28 cellular contexts compared by ENCODE assay signal in genomic region chr1:183850852-183851251, GRCh38.
"Had no signal": no experiment of that assay in that cellular context is flagged by ENCODE, and none has a peak within 500 bp of the region (broad histone marks: within the 10 kb centered on the region; RNA-seq: fewer than 3 reads in every experiment).

No MANE protein-coding gene starts in this region.

- H3K9me3 Mint-ChIP-seq: activated CD4-positive, alpha-beta memory T cell treated with anti-CD3 and anti-CD28 coated beads, Interleukin-2, amount 10 ng/mL, durations not matched to agents 7 days and 5 days; activated CD4-positive, alpha-beta T cell treated with anti-CD3 and anti-CD28 coated beads, Interleukin-2, amount 10 ng/mL, durations not matched to agents 7 days and 5 days; activated naive CD4-positive, alpha-beta T cell treated with anti-CD3 and anti-CD28 coated beads, Interleukin-2, amount 50 U/mL, for 24 hours; activated naive CD8-positive, alpha-beta T cell treated with anti-CD3 and anti-CD28 coated beads, Interleukin-2, amount 50 U/mL, for 24 hours; activated T-cell treated with anti-CD3 and anti-CD28 coated beads, Interleukin-2, amount 50 U/mL, for 4 hours; activated T-helper 17 cell treated with anti-CD3 and anti-CD28 coated beads, Interleukin-2, amount 50 U/mL, for 72 hours; dendritic cell treated with granulocyte-macrophage colony-stimulating factor and Interleukin-4, amounts not matched to agents 40 ng/mL and 50 ng/mL, for 4 days; natural killer cell; stimulated activated memory B cell treated with anti-CD40 and anti-IgM and Interleukin-4, amounts not matched to agents 10 μg/mL and 1 μg/mL and 100 μg/mL, for 72 hours; stimulated activated naive CD8-positive, alpha-beta T cell treated with anti-CD3 and anti-CD28 coated beads, Interleukin-15, amount 100 ng/mL, for 72 hours; type B pancreatic cell had no signal

- H3K4me1 Mint-ChIP-seq: activated CD4-positive, alpha-beta memory T cell treated with anti-CD3 and anti-CD28 coated beads, Interleukin-2, amount 10 ng/mL, durations not matched to agents 7 days and 5 days; activated CD4-positive, alpha-beta T cell treated with anti-CD3 and anti-CD28 coated beads, Interleukin-2, amount 10 ng/mL, durations not matched to agents 7 days and 5 days; activated T-helper 17 cell treated with anti-CD3 and anti-CD28 coated beads, Interleukin-2, amount 50 U/mL, for 72 hours; natural killer cell; stimulated activated memory B cell treated with anti-CD40 and anti-IgM and Interleukin-4, amounts not matched to agents 10 μg/mL and 1 μg/mL and 100 μg/mL, for 72 hours; stimulated activated naive CD8-positive, alpha-beta T cell treated with anti-CD3 and anti-CD28 coated beads, Interleukin-15, amount 100 ng/mL, for 72 hours had no signal

- H3K36me3 Mint-ChIP-seq: activated naive CD4-positive, alpha-beta T cell treated with anti-CD3 and anti-CD28 coated beads, Interleukin-2, amount 50 U/mL, for 24 hours; natural killer cell; stimulated activated memory B cell treated with anti-CD40 and anti-IgM and Interleukin-4, amounts not matched to agents 10 μg/mL and 1 μg/mL and 100 μg/mL, for 72 hours had no signal

- H3K4me3 Mint-ChIP-seq: activated CD4-positive, alpha-beta memory T cell treated with anti-CD3 and anti-CD28 coated beads, Interleukin-2, amount 10 ng/mL, durations not matched to agents 7 days and 5 days; activated CD4-positive, alpha-beta T cell treated with anti-CD3 and anti-CD28 coated beads, Interleukin-2, amount 10 ng/mL, durations not matched to agents 7 days and 5 days; activated naive CD4-positive, alpha-beta T cell treated with anti-CD3 and anti-CD28 coated beads, Interleukin-2, amount 50 U/mL, for 24 hours; activated naive CD8-positive, alpha-beta T cell treated with anti-CD3 and anti-CD28 coated beads, Interleukin-2, amount 50 U/mL, for 24 hours; activated T-cell treated with anti-CD3 and anti-CD28 coated beads, Interleukin-2, amount 50 U/mL, for 4 hours; activated T-helper 17 cell treated with anti-CD3 and anti-CD28 coated beads, Interleukin-2, amount 50 U/mL, for 72 hours; dendritic cell treated with granulocyte-macrophage colony-stimulating factor and Interleukin-4, amounts not matched to agents 40 ng/mL and 50 ng/mL, for 4 days; natural killer cell; stimulated activated memory B cell treated with anti-CD40 and anti-IgM and Interleukin-4, amounts not matched to agents 10 μg/mL and 1 μg/mL and 100 μg/mL, for 72 hours; stimulated activated naive CD8-positive, alpha-beta T cell treated with anti-CD3 and anti-CD28 coated beads, Interleukin-15, amount 100 ng/mL, for 72 hours; T-helper 17 cell; type B pancreatic cell had no signal

- DNase-seq: activated CD4-positive, alpha-beta memory T cell treated with anti-CD3 and anti-CD28 coated beads, Interleukin-2, amount 10 ng/mL, durations not matched to agents 7 days and 5 days; activated CD4-positive, alpha-beta T cell treated with anti-CD3 and anti-CD28 coated beads for 1 hour; activated CD4-positive, alpha-beta T cell treated with anti-CD3 and anti-CD28 coated beads, Interleukin-2, amount 10 ng/mL, durations not matched to agents 7 days and 5 days; activated gamma-delta T cell treated with Interleukin-2 at 50 U/mL for 16 hours; activated naive CD8-positive, alpha-beta T cell treated with anti-CD3 and anti-CD28 coated beads, Interleukin-2, amount 50 U/mL, for 24 hours; activated T-cell treated with anti-CD3 and anti-CD28 coated beads, Interleukin-2, amount 50 U/mL, for 4 hours; effector CD4-positive, alpha-beta T cell; left lung; lower lobe of right lung; mesendoderm; natural killer cell; right lobe of liver; small intestine; stimulated activated CD4-positive, alpha-beta T cell treated with anti-CD3 and anti-CD28 coated beads, Interleukin-1b, Interleukin-23, amount 100 ng/mL, for 48 hours; stimulated activated CD4-positive, alpha-beta T cell treated with anti-CD3 and anti-CD28 coated beads, Interleukin-4, amount 100 ng/mL, for 4 hours; stimulated activated CD8-positive, alpha-beta memory T cell treated with anti-CD3 and anti-CD28 coated beads, Interleukin-4, amount 100 ng/mL, for 48 hours; stimulated activated naive CD8-positive, alpha-beta T cell treated with anti-CD3 and anti-CD28 coated beads, Interleukin-15, amount 100 ng/mL, for 72 hours; substantia nigra; T-helper 17 cell; T1000; uterus had no signal

- H3K27ac ChIP-seq: epithelial cell of prostate, left lung, lower lobe of right lung, right lobe of liver, uterus had no signal

- H3K4me1 ChIP-seq: right lobe of liver, uterus had no signal

- H3K27me3 ChIP-seq: left lung, right lobe of liver, uterus had no signal

- H3K9me3 ChIP-seq: left lung, lower lobe of right lung, right lobe of liver, uterus had no signal

- H3K4me3 ChIP-seq: left lung, lower lobe of right lung, right lobe of liver, uterus had no signal

- H3K27me3 Mint-ChIP-seq: activated CD4-positive, alpha-beta memory T cell treated with anti-CD3 and anti-CD28 coated beads, Interleukin-2, amount 10 ng/mL, durations not matched to agents 7 days and 5 days; activated CD4-positive, alpha-beta T cell treated with anti-CD3 and anti-CD28 coated beads, Interleukin-2, amount 10 ng/mL, durations not matched to agents 7 days and 5 days; activated naive CD4-positive, alpha-beta T cell treated with anti-CD3 and anti-CD28 coated beads, Interleukin-2, amount 50 U/mL, for 24 hours; activated naive CD8-positive, alpha-beta T cell treated with anti-CD3 and anti-CD28 coated beads, Interleukin-2, amount 50 U/mL, for 24 hours; activated T-helper 17 cell treated with anti-CD3 and anti-CD28 coated beads, Interleukin-2, amount 50 U/mL, for 72 hours; dendritic cell treated with granulocyte-macrophage colony-stimulating factor and Interleukin-4, amounts not matched to agents 40 ng/mL and 50 ng/mL, for 4 days; progenitor cell of endocrine pancreas; stimulated activated memory B cell treated with anti-CD40 and anti-IgM and Interleukin-4, amounts not matched to agents 10 μg/mL and 1 μg/mL and 100 μg/mL, for 72 hours; stimulated activated naive CD8-positive, alpha-beta T cell treated with anti-CD3 and anti-CD28 coated beads, Interleukin-15, amount 100 ng/mL, for 72 hours; T-helper 17 cell; type B pancreatic cell had no signal

- ATAC-seq: activated naive CD8-positive, alpha-beta T cell treated with anti-CD3 and anti-CD28 coated beads, Interleukin-2, amount 50 U/mL, for 24 hours; activated T-cell treated with anti-CD3 and anti-CD28 coated beads, Interleukin-2, amount 50 U/mL, for 4 hours; activated T-helper 17 cell treated with anti-CD3 and anti-CD28 coated beads, Interleukin-2, amount 50 U/mL, for 72 hours; left lung; lower lobe of right lung; natural killer cell; right lobe of liver; stimulated activated memory B cell treated with anti-CD40 and anti-IgM and Interleukin-4, amounts not matched to agents 10 μg/mL and 1 μg/mL and 100 μg/mL, for 72 hours; stimulated activated naive CD8-positive, alpha-beta T cell treated with anti-CD3 and anti-CD28 coated beads, Interleukin-15, amount 100 ng/mL, for 72 hours; T-helper 17 cell had no signal

- H3K36me3 ChIP-seq: left lung, lower lobe of right lung, right lobe of liver, uterus had no signal

- H3K27ac Mint-ChIP-seq: activated CD4-positive, alpha-beta memory T cell treated with anti-CD3 and anti-CD28 coated beads, Interleukin-2, amount 10 ng/mL, durations not matched to agents 7 days and 5 days; activated CD4-positive, alpha-beta T cell treated with anti-CD3 and anti-CD28 coated beads, Interleukin-2, amount 10 ng/mL, durations not matched to agents 7 days and 5 days; activated naive CD4-positive, alpha-beta T cell treated with anti-CD3 and anti-CD28 coated beads, Interleukin-2, amount 50 U/mL, for 24 hours; activated naive CD8-positive, alpha-beta T cell treated with anti-CD3 and anti-CD28 coated beads, Interleukin-2, amount 50 U/mL, for 24 hours; activated T-helper 17 cell treated with anti-CD3 and anti-CD28 coated beads, Interleukin-2, amount 50 U/mL, for 72 hours; dendritic cell treated with granulocyte-macrophage colony-stimulating factor and Interleukin-4, amounts not matched to agents 40 ng/mL and 50 ng/mL, for 4 days; natural killer cell; progenitor cell of endocrine pancreas; stimulated activated memory B cell treated with anti-CD40 and anti-IgM and Interleukin-4, amounts not matched to agents 10 μg/mL and 1 μg/mL and 100 μg/mL, for 72 hours; stimulated activated naive CD8-positive, alpha-beta T cell treated with anti-CD3 and anti-CD28 coated beads, Interleukin-15, amount 100 ng/mL, for 72 hours; T-helper 17 cell; type B pancreatic cell had no signal
